Comparison of ENCODE assay signal across 1 cellular context in the genomic region with DNA sequence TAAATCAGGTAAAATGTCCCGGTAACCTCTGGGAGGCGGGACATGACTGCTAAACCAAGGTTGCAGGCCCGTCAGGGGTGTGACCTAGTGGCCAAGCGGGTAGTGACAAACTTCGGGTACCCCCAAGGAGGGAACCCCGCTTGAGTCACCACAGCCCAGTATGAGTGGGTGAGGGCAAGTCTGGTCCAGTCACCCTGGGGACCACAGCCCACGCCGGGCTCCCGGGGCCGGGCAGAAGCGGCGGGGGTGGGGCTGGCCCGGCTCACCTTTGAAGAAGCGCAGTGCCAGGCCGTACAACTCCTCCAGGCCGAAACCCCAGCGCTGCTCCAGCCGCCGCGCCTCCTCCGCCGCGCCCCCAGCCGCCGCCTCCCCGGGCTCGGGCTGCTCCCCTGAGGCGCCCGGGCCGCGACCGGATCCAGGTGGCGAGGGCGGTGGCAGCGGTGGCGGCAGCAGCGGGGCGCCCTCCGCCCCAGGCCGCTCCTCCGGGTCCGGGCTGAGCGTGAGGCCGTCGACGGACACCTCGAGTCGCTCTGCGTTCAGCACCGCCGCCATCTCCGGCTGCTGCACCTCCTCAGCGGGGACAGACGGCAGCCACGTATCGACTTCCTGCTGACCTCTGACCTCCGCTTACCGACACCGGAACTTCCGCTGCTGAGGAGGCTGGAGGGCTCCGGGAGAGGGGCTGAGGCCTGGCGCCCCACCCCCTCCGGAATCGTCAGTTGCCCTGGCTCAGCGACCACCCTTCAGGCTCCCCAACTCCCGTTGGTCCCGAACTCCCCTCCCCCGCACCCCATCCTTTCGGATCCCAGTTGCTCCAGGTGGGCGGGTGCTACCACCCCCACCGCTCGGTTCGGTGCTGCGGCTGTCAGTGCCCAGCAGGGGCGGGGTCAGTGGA.
TF ChIP-seq lines count a peak whose summit lies in the region.

Gene ACBD3 (minus strand): TSS at position 618 of the 895 bp plus-strand sequence. CDS start 66 bp downstream, at position 552.

TF ChIP-seq in SK-N-SH, 30 proteins besides CTCF, POLR2A, EP300 and RAD21 (continued from another document):
- TF ChIP-seq, protein P1, sequence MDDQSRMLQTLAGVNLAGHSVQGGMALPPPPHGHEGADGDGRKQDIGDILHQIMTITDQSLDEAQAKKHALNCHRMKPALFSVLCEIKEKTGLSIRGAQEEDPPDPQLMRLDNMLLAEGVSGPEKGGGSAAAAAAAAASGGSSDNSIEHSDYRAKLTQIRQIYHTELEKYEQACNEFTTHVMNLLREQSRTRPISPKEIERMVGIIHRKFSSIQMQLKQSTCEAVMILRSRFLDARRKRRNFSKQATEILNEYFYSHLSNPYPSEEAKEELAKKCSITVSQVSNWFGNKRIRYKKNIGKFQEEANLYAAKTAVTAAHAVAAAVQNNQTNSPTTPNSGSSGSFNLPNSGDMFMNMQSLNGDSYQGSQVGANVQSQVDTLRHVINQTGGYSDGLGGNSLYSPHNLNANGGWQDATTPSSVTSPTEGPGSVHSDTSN (IDR thresholded peaks at IDR 0.05) = no peak
- TF ChIP-seq, protein P2, sequence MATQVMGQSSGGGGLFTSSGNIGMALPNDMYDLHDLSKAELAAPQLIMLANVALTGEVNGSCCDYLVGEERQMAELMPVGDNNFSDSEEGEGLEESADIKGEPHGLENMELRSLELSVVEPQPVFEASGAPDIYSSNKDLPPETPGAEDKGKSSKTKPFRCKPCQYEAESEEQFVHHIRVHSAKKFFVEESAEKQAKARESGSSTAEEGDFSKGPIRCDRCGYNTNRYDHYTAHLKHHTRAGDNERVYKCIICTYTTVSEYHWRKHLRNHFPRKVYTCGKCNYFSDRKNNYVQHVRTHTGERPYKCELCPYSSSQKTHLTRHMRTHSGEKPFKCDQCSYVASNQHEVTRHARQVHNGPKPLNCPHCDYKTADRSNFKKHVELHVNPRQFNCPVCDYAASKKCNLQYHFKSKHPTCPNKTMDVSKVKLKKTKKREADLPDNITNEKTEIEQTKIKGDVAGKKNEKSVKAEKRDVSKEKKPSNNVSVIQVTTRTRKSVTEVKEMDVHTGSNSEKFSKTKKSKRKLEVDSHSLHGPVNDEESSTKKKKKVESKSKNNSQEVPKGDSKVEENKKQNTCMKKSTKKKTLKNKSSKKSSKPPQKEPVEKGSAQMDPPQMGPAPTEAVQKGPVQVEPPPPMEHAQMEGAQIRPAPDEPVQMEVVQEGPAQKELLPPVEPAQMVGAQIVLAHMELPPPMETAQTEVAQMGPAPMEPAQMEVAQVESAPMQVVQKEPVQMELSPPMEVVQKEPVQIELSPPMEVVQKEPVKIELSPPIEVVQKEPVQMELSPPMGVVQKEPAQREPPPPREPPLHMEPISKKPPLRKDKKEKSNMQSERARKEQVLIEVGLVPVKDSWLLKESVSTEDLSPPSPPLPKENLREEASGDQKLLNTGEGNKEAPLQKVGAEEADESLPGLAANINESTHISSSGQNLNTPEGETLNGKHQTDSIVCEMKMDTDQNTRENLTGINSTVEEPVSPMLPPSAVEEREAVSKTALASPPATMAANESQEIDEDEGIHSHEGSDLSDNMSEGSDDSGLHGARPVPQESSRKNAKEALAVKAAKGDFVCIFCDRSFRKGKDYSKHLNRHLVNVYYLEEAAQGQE (IDR thresholded peaks at IDR 0.05; ENCODE audit: low read depth, low read length) = peak; percentile 25; the same call in 1 of the 2 replicates
- TF ChIP-seq, protein P3, sequence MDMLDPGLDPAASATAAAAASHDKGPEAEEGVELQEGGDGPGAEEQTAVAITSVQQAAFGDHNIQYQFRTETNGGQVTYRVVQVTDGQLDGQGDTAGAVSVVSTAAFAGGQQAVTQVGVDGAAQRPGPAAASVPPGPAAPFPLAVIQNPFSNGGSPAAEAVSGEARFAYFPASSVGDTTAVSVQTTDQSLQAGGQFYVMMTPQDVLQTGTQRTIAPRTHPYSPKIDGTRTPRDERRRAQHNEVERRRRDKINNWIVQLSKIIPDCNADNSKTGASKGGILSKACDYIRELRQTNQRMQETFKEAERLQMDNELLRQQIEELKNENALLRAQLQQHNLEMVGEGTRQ (IDR thresholded peaks at IDR 0.05; ENCODE audit: borderline replicate concordance, low read depth, low read length) = no peak
- TF ChIP-seq ZBTB33 (IDR thresholded peaks at IDR 0.05; ENCODE audit: borderline replicate concordance, low read depth) = no peak
- TF ChIP-seq SIN3A (IDR thresholded peaks at IDR 0.05; ENCODE audit: borderline replicate concordance, low read depth, low read length) = peak; percentile 84; the same call in 1 of the 2 replicates
- peak; percentile 55 for TF ChIP-seq MXI1 (IDR thresholded peaks at IDR 0.05; ENCODE audit: low read depth, low read length)
- no peak for TF ChIP-seq RXRA (IDR thresholded peaks at IDR 0.05; ENCODE audit: borderline replicate concordance, low read depth)
